In the genomic region with DNA sequence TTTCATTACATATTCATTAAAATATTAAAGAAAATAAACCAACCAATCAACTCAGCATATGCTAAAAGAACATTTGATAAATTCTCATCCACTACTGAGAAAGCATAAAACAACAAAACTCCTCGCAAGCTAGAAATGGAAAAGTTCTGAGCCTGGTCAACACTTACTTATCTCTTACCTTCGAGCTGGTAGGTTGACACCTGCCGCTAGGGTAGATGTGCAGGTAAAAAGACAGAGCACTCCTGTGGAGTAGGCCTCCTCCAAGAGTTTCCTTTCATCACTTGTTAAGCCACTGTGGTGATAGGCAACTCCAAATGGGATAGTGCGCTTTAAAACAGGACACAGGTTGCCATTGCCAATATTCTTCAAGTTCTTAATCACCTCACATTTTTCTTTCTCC, we compare ENCODE assay signal across 1 cellular context.
TF ChIP-seq lines count a peak whose summit lies in the region.

No MANE protein-coding gene starts in this region.

TF ChIP-seq in WTC11, 78 proteins besides CTCF, POLR2A, EP300 and RAD21 (continued from another document):
- TF ChIP-seq AR (CRISPR knock-in tag; IDR thresholded peaks at IDR 0.05) = no peak
- no peak for TF ChIP-seq ZBTB21 (CRISPR knock-in tag; IDR thresholded peaks at IDR 0.05; ENCODE audit: borderline replicate concordance)
- TF ChIP-seq ETV6 (CRISPR knock-in tag; IDR thresholded peaks at IDR 0.05) = no peak
- TF ChIP-seq ZNF232 (CRISPR knock-in tag; IDR thresholded peaks at IDR 0.05) = no peak
- no peak for TF ChIP-seq NFATC4 (CRISPR knock-in tag; IDR thresholded peaks at IDR 0.05)
- no peak for TF ChIP-seq TP53 (CRISPR knock-in tag; IDR thresholded peaks at IDR 0.05)
- TF ChIP-seq, protein P1, sequence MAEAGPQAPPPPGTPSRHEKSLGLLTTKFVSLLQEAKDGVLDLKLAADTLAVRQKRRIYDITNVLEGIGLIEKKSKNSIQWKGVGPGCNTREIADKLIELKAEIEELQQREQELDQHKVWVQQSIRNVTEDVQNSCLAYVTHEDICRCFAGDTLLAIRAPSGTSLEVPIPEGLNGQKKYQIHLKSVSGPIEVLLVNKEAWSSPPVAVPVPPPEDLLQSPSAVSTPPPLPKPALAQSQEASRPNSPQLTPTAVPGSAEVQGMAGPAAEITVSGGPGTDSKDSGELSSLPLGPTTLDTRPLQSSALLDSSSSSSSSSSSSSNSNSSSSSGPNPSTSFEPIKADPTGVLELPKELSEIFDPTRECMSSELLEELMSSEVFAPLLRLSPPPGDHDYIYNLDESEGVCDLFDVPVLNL (CRISPR knock-in tag; IDR thresholded peaks at IDR 0.05; ENCODE audit: borderline replicate concordance, low read depth) = no peak
